Comparison of ENCODE assay signal across 8 cellular contexts in genomic region chr14:70416717-70417349, GRCh38. TPM values are rescaled to one million over a fixed set of nuclear protein-coding genes. Genes with fewer than 3 reads are reported as not detected.
DNase-seq lines count a peak whose midpoint lies in the region; ATAC-seq and TF ChIP-seq lines count a peak whose summit lies in the region.

Gene SYNJ2BP (minus strand): TSS chr14:70417090. CDS start chr14:70416963, 127 bp downstream.

- WGBS in ectodermal cell, 2 experiments, result 1 to 2% methylated on average over 22 to 23 of the region's 23 CpGs
- 1% methylated on average over 23 of the region's 23 CpGs for WGBS in lower leg skin, 2 donors

- no peak for TF ChIP-seq CTCF in Calu3 (IDR thresholded peaks at IDR 0.05; ENCODE audit: unreplicated experiment)
- no peak for TF ChIP-seq CTCF in HCT116 (IDR thresholded peaks at IDR 0.05 in 2 of 3, conservative IDR thresholded peaks at IDR 0.05 in 1 of 3; ENCODE audit: borderline replicate concordance in 1 of 3, insufficient read depth in 1 of 3, low read depth in 2 of 3, low read length in 2 of 3)
- TF ChIP-seq CTCF in lower leg skin (IDR thresholded peaks at IDR 0.05), result no peak

- H3K27ac Mint-ChIP-seq in Calu3 (ENCODE audit: unreplicated experiment), result peak within 1 kb of the TSS; percentile 95

- ATAC-seq in HCT116 (peak; percentile 98), GM21717 (IDR thresholded peaks at IDR 0.05; ENCODE audit: unreplicated experiment) (no peak)

- H3K9me2 ChIP-seq in HCT116 (ENCODE audit: insufficient read depth), result no peaks in the 10 kb centered on the region

- H3K4me1 ChIP-seq in HCT116 (ENCODE audit: control insufficient read depth in 1 of 2, insufficient read depth in 2 of 2, low read length in 2 of 2) (peaks cover 5 to 13% of the 10 kb centered on the region in 2 experiments; a peak in 3 of 4 replicates), ectodermal cell (ENCODE audit: control insufficient read depth, insufficient read depth, low read length) (peaks cover 6% of the 10 kb centered on the region)

- no peak for TF ChIP-seq RAD21 in HCT116 (IDR thresholded peaks at IDR 0.05; ENCODE audit: low read depth)

- H3K9ac ChIP-seq in HCT116 (ENCODE audit: low read length), result peak within 1 kb of the TSS; percentile 68

- H3K4me2 ChIP-seq in HCT116 (ENCODE audit: low read length), result peak within 1 kb of the TSS; percentile 75

- H3K4me1 Mint-ChIP-seq in Calu3 (ENCODE audit: low read depth, unreplicated experiment), result peaks cover 14% of the 10 kb centered on the region

- H3K4me3 Mint-ChIP-seq in Calu3 (ENCODE audit: low read depth, unreplicated experiment), result peak within 1 kb of the TSS; percentile 91

- H3K9me3 Mint-ChIP-seq in Calu3 (ENCODE audit: low read depth, unreplicated experiment), result no peaks in the 10 kb centered on the region

- peak within 1 kb of the TSS; percentile 46 for H3K27ac ChIP-seq in HCT116 (ENCODE audit: low read depth, low read length)
- no peak within 1 kb of the TSS for H3K27ac ChIP-seq in ectodermal cell (ENCODE audit: insufficient read depth, low read depth, low read length, poor library complexity, severe bottlenecking)

- peaks cover 40% of the 10 kb centered on the region for H3K79me2 ChIP-seq in HCT116 (ENCODE audit: insufficient read depth, low read length)

- no peaks in the 10 kb centered on the region for H3K27me3 ChIP-seq in HCT116 (ENCODE audit: insufficient read depth, low read length)
- H3K27me3 ChIP-seq in ectodermal cell (ENCODE audit: control insufficient read depth, insufficient read depth, low read length, poor library complexity, severe bottlenecking), result no peaks in the 10 kb centered on the region

- H3K9me3 ChIP-seq in HCT116 (ENCODE audit: control insufficient read depth in 1 of 2, insufficient read depth in 1 of 2, low read depth in 1 of 2, low read length in 2 of 2) (no peaks in the 10 kb centered on the region), ectodermal cell (ENCODE audit: control insufficient read depth, low read length) (no peaks in the 10 kb centered on the region)

- peaks cover 21% of the 10 kb centered on the region for H3K36me3 Mint-ChIP-seq in Calu3 (ENCODE audit: insufficient read depth, unreplicated experiment)

- no peaks in the 10 kb centered on the region for H3K27me3 Mint-ChIP-seq in Calu3 (ENCODE audit: unreplicated experiment)

- no peaks in the 10 kb centered on the region for H3K36me3 ChIP-seq in HCT116 (ENCODE audit: control insufficient read depth in 1 of 2, insufficient read depth in 2 of 2, low read length in 2 of 2)
- H3K36me3 ChIP-seq in ectodermal cell (ENCODE audit: control insufficient read depth, insufficient read depth, low read length), result no peaks in the 10 kb centered on the region

- DNase-seq in Calu3, result peak; percentile 82
- peak; percentile 69 for DNase-seq in HCT116 (ENCODE audit: low read depth, low spot score)
- DNase-seq in NCI-H345 (lab: John Stamatoyannopoulos, UW), result peak; percentile 90
- peak; percentile 53 to 61 for DNase-seq in activated CD4-positive, alpha-beta T cell treated with anti-CD3 and anti-CD28 coated beads, Interleukin-2, amount 50 U/mL, for 48 hours
- peak; percentile 65 to 92 for DNase-seq in lower leg skin (ENCODE audit: low spot score in 2 of 2)
- peak; percentile 49 for DNase-seq in stimulated activated CD4-positive, alpha-beta T cell treated with anti-CD3 and anti-CD28 coated beads, Interleukin-4, amount 100 ng/mL, for 1 hour

- H3K4me3 ChIP-seq in HCT116 (replicated peaks in 1 of 2; ENCODE audit: low read depth in 1 of 2, low read length in 2 of 2) (peak within 1 kb of the TSS; percentile 81 to 91), ectodermal cell (ENCODE audit: insufficient read depth, low read depth, low read length) (peak within 1 kb of the TSS; percentile 88), lower leg skin (ENCODE audit: low read depth, poor library complexity, severe bottlenecking) (peak within 1 kb of the TSS; percentile 55)

- H2AFZ ChIP-seq in HCT116 (ENCODE audit: low read depth, low read length, poor library complexity, severe bottlenecking), result peak within 1 kb of the TSS; percentile 92

- TF ChIP-seq POLR2A in HCT116 (IDR thresholded peaks at IDR 0.05; ENCODE audit: borderline replicate concordance, extremely low read depth, insufficient read depth, insufficient read length) (peak; percentile 67), lower leg skin (IDR thresholded peaks at IDR 0.05) (no peak)

- intact Hi-C loops in Calu3 (cut with micrococcal nuclease; ENCODE audit: unreplicated experiment) (no loop called here), HCT116 (cut with micrococcal nuclease) (loop anchor here (1.0 kb wide), 1 partner anchor 58 kb away; the partner anchor contains the start of gene COX16), lower leg skin (cut with DNase I; ENCODE audit: low total_unique reads) (no loop called here)

- CTCF ChIA-PET in Calu3 (lab: Charles Lee), result no interaction called here
- CTCF ChIA-PET in HCT116 (lab: Charles Lee), result no interaction called here

- RAD21 ChIA-PET in HCT116 (lab: Charles Lee; ENCODE audit: low non-redundant PET in 1 of 2, low total read pairs in 2 of 2, uncharacterized antibody in 2 of 2, unreplicated experiment in 2 of 2), result no interaction called here

- H4K20me1 ChIP-seq in HCT116 (ENCODE audit: insufficient read depth), result no peaks in the 10 kb centered on the region

- no TSS peak for BruUV-seq in Calu3 (replicated peaks; lab: Mats Ljungman, UMichigan)
- BruUV-seq in HCT116 (replicated peaks; lab: Mats Ljungman, UMichigan), result no TSS peak

- POLR2A ChIA-PET in HCT116 (lab: Charles Lee), result no interaction called here

TF ChIP-seq in HCT116, 20 proteins besides CTCF, POLR2A, EP300 and RAD21 (continues in another document):
- peak; percentile 31 for TF ChIP-seq YY1 (IDR thresholded peaks at IDR 0.05; ENCODE audit: extremely low read depth, insufficient replicate concordance, low read depth, low read length)
- 0 out of 2 replicates have a peak, but pooled peaks have one; percentile 40 for TF ChIP-seq SRF (IDR thresholded peaks at IDR 0.05; ENCODE audit: low read depth)
- peak; percentile 83 for TF ChIP-seq POLR2AphosphoS5 (IDR thresholded peaks at IDR 0.05; ENCODE audit: low read depth, low read length)
- TF ChIP-seq MAX (IDR thresholded peaks at IDR 0.05), result peak; percentile 75; the same call in 1 of the 2 replicates
- peak; percentile 35; the same call in 1 of the 2 replicates for TF ChIP-seq EGR1 (IDR thresholded peaks at IDR 0.05; ENCODE audit: low read depth)
- TF ChIP-seq JUND (IDR thresholded peaks at IDR 0.05), result no peak
- peak; percentile 46; the same call in 1 of the 2 replicates for TF ChIP-seq SP1 (IDR thresholded peaks at IDR 0.05; ENCODE audit: low read depth)
- no peak for TF ChIP-seq REST (IDR thresholded peaks at IDR 0.05; ENCODE audit: low read depth)
- TF ChIP-seq ATF3 (IDR thresholded peaks at IDR 0.05), result no peak
- peak; percentile 43; the same call in 1 of the 2 replicates for TF ChIP-seq ZFX (IDR thresholded peaks at IDR 0.05)
- TF ChIP-seq CBX3 (IDR thresholded peaks at IDR 0.05; ENCODE audit: low read depth), result peak; percentile 74; the same call in 1 of the 2 replicates
- TF ChIP-seq EZH2 (IDR thresholded peaks at IDR 0.05), result no peak
- TF ChIP-seq ELF1 (IDR thresholded peaks at IDR 0.05; ENCODE audit: borderline replicate concordance, low read depth), result peak; percentile 56
- no peak for TF ChIP-seq TCF7L2 (IDR thresholded peaks at IDR 0.05; ENCODE audit: borderline replicate concordance, extremely low read depth, insufficient read depth, insufficient read length)
- no peak for TF ChIP-seq ZNF274 (IDR thresholded peaks at IDR 0.05; ENCODE audit: low read depth, low read length)
- TF ChIP-seq SIN3A (IDR thresholded peaks at IDR 0.05; ENCODE audit: low read depth), result peak; percentile 87; the same call in 1 of the 2 replicates
- no peak for TF ChIP-seq CEBPB (IDR thresholded peaks at IDR 0.05; ENCODE audit: low read depth)

RNA-seq across cellular contexts. Expression of gene SYNJ2BP, which starts in this region (rescaled TPM):
- 24.8 and 25.6 TPM in 2 replicates for total RNA-seq in Calu3 (2022)
- 19.0 TPM for total RNA-seq in HCT116 (2021; ENCODE audit: unreplicated experiment)
- polyA plus RNA-seq in HCT116 (2012), result 4.0 and 6.7 TPM in 2 replicates
- 20.3 TPM for polyA plus RNA-seq in ectodermal cell (2013, experiment 1 of 4)
- 21.0 TPM for polyA plus RNA-seq in ectodermal cell (2013, experiment 2 of 4)
- 14.1 TPM for polyA plus RNA-seq in ectodermal cell (2013, experiment 3 of 4)
- 19.3 TPM for polyA plus RNA-seq in ectodermal cell (2013, experiment 4 of 4)
- total RNA-seq in lower leg skin, result 10 to 100 TPM in 2 of 4 donors, 1 to 10 TPM in 2; 5.9 to 14.5 (median 10.5) TPM
